Comparison of ENCODE assay signal across 3 cellular contexts in the genomic region with DNA sequence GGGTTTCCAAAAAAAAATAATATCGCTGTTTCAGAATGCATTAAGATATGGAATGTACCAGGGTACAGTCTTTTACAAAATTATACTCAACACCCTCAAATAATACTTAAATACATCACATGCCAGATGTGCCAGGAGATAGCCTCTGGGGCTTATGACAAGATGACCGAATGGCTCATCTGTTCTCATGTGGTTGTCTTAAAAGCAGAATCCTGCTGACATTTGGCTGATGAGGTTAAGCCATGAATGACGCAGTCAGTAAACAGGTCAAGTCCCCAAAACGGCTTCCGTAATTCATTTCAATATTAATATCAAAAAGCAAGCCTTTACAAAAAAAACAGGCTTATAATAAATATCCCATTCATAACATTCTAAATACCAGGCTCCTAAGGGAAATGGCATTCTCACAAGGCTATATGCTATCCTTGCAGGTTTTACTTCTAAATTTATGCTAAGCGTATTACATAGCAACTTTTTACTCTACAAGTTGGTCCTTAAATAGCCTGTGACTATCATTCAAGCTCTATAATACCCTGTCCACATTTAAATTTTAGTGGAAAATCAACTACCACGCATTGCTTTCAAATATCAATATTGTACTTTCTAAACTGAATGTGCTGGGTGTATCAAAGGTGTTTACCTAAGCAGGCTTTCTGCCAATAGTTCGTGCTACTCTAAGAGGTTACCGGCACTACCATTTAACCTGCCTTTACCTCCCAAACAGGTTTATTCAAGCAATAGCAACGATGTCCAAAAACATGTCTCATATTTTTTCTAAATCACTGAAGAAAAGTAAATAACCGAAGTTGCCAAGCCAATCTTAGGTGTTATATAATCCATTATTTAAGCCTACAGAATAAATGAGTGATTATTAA.
TF ChIP-seq lines count a peak whose summit lies in the region.

No MANE protein-coding gene starts in this region.

TF ChIP-seq in liver, 16 proteins besides CTCF, POLR2A, EP300 and RAD21:
- TF ChIP-seq FOXA1 (IDR thresholded peaks at IDR 0.05), result peak; percentile 96
- no peak for TF ChIP-seq EGR1 (IDR thresholded peaks at IDR 0.05; ENCODE audit: low read depth in 2 of 2)
- TF ChIP-seq SP1 (IDR thresholded peaks at IDR 0.05), result peak; percentile 47
- peak; percentile 33 for TF ChIP-seq TAF1 (conservative IDR thresholded peaks at IDR 0.05)
- peak in 1 of 2 donors; percentile 33 for TF ChIP-seq JUND (IDR thresholded peaks at IDR 0.05)
- TF ChIP-seq HNF4A (conservative IDR thresholded peaks at IDR 0.05), result peak; percentile 54 to 66
- TF ChIP-seq, protein P1, sequence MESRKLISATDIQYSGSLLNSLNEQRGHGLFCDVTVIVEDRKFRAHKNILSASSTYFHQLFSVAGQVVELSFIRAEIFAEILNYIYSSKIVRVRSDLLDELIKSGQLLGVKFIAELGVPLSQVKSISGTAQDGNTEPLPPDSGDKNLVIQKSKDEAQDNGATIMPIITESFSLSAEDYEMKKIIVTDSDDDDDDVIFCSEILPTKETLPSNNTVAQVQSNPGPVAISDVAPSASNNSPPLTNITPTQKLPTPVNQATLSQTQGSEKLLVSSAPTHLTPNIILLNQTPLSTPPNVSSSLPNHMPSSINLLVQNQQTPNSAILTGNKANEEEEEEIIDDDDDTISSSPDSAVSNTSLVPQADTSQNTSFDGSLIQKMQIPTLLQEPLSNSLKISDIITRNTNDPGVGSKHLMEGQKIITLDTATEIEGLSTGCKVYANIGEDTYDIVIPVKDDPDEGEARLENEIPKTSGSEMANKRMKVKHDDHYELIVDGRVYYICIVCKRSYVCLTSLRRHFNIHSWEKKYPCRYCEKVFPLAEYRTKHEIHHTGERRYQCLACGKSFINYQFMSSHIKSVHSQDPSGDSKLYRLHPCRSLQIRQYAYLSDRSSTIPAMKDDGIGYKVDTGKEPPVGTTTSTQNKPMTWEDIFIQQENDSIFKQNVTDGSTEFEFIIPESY (IDR thresholded peaks at IDR 0.05), result peak; percentile 73
- no peak for TF ChIP-seq GABPA (IDR thresholded peaks at IDR 0.05 in 1 of 2, conservative IDR thresholded peaks at IDR 0.05 in 1 of 2)
- TF ChIP-seq RXRA (IDR thresholded peaks at IDR 0.05), result peak; percentile 77 to 87
- TF ChIP-seq HNF4G (IDR thresholded peaks at IDR 0.05), result no peak
- peak; percentile 64 for TF ChIP-seq MAX (IDR thresholded peaks at IDR 0.05)
- peak; percentile 40 for TF ChIP-seq NR2F2 (IDR thresholded peaks at IDR 0.05)
- TF ChIP-seq FOXA2 (IDR thresholded peaks at IDR 0.05), result peak; percentile 95
- TF ChIP-seq YY1 (IDR thresholded peaks at IDR 0.05), result peak; percentile 65

TF ChIP-seq in HepG2, 621 proteins besides CTCF, POLR2A, EP300 and RAD21:
- no peak for TF ChIP-seq ZNF883 (CRISPR knock-in tag; IDR thresholded peaks at IDR 0.05; ENCODE audit: not compliant biosample characterization)
- TF ChIP-seq RARG (CRISPR knock-in tag; IDR thresholded peaks at IDR 0.05; ENCODE audit: low read depth), result no peak

TF ChIP-seq in GM12891, 5 proteins besides CTCF, POLR2A, EP300 and RAD21:
- no peak for TF ChIP-seq SPI1 (IDR thresholded peaks at IDR 0.05; ENCODE audit: low read depth, low read length)
- TF ChIP-seq POU2F2 (IDR thresholded peaks at IDR 0.05; ENCODE audit: low read depth, low read length), result no peak
- TF ChIP-seq TAF1 (IDR thresholded peaks at IDR 0.05; ENCODE audit: low read depth, low read length), result no peak
- no peak for TF ChIP-seq PAX5 (IDR thresholded peaks at IDR 0.05; ENCODE audit: insufficient read depth, low read length, severe bottlenecking)
- TF ChIP-seq POLR2AphosphoS5 (IDR thresholded peaks at IDR 0.05; ENCODE audit: low read depth, low read length), result no peak
